In genomic region chr1:219904934-219905333, GRCh38 we compare ENCODE assay signal across 31 cellular contexts. TPM values are rescaled to one million over a fixed set of nuclear protein-coding genes. Genes with fewer than 3 reads are reported as not detected.
"Had no signal": no experiment of that assay in that cellular context is flagged by ENCODE, and none has a peak within 500 bp of the region (broad histone marks: within the 10 kb centered on the region; RNA-seq: fewer than 3 reads in every experiment).

No MANE protein-coding gene starts in this region.

- H3K9me3 ChIP-seq: esophagus squamous epithelium, gastrocnemius medialis, heart right ventricle, left lung, lower lobe of right lung, mucosa of descending colon had no signal

- DNase-seq: dermis blood vessel endothelial cell; dorsolateral prefrontal cortex; effector CD4-positive, alpha-beta T cell; effector memory CD4-positive, alpha-beta T cell; erythroblast; esophagus squamous epithelium; foreskin fibroblast; foreskin melanocyte; gastrocnemius medialis; glutamatergic neuron; head of caudate nucleus; heart right ventricle; hippocampal formation; left cardiac atrium; left lung; left ventricle myocardium superior; lower lobe of right lung; mesenchymal stem cell; mucosa of descending colon had no signal

- ATAC-seq: esophagus mucosa, gastrocnemius medialis, heart right ventricle, left cardiac atrium, left lung, left ventricle myocardium superior, lower lobe of right lung, mucosa of descending colon had no signal

- H3K4me1 ChIP-seq: esophagus squamous epithelium, gastrocnemius medialis, heart right ventricle, left lung, lower lobe of right lung had no signal

- H3K4me3 Mint-ChIP-seq: mesothelial cell of epicardium had no signal

- FAIRE-seq: colon, endometrium, islet of Langerhans, keratinocyte had no signal

- H3K36me3 ChIP-seq: esophagus squamous epithelium, gastrocnemius medialis, heart right ventricle, left lung, lower lobe of right lung had no signal

- H3K4me3 ChIP-seq: coronary artery, dorsolateral prefrontal cortex, esophagus squamous epithelium, gastrocnemius medialis, heart right ventricle, left lung, lower lobe of right lung, mucosa of descending colon had no signal

- H3K27ac Mint-ChIP-seq: mesothelial cell of epicardium had no signal

- H3K27me3 ChIP-seq: dorsolateral prefrontal cortex, esophagus squamous epithelium, gastrocnemius medialis, left lung had no signal

- H3K27ac ChIP-seq: coronary artery, dorsolateral prefrontal cortex, epithelial cell of prostate, esophagus squamous epithelium, gastrocnemius medialis, heart right ventricle, left lung, lower lobe of right lung had no signal

- H3K36me3 Mint-ChIP-seq: mesothelial cell of epicardium had no signal

- H3K9me3 Mint-ChIP-seq: mesothelial cell of epicardium had no signal

RNA-seq across cellular contexts. Expression of gene SLC30A10, which starts 23.4 kb away (rescaled TPM):
- total RNA-seq: dermis blood vessel endothelial cell, esophagus squamous epithelium, gastrocnemius medialis, glomerular endothelial cell, kidney epithelial cell, left cardiac atrium, left lung, lower lobe of right lung, lung microvascular endothelial cell, myocyte had no signal
